Comparison of ENCODE assay signal across 8 cellular contexts in genomic region chr2:118774458-118775133, GRCh38.
DNase-seq lines count a peak whose midpoint lies in the region; ATAC-seq and TF ChIP-seq lines count a peak whose summit lies in the region.

No MANE protein-coding gene starts in this region.

- H3K27me3 ChIP-seq in GM06990 (replicated peaks; ENCODE audit: control insufficient read depth, insufficient read depth, low read length) (0 out of 2 replicates have a peak, but pooled peaks cover 2% of the 10 kb centered on the region), MM.1S (replicated peaks; ENCODE audit: insufficient read depth, low read length) (no peaks in the 10 kb centered on the region), iPS-15b (ENCODE audit: control insufficient read depth, insufficient read depth, low read length) (peaks cover 64% of the 10 kb centered on the region), skeletal muscle satellite cell (ENCODE audit: control insufficient read depth, insufficient read depth, low read length) (peaks cover 7% of the 10 kb centered on the region)

- peaks cover 52% of the 10 kb centered on the region for H3K27me3 Mint-ChIP-seq in stimulated activated memory B cell treated with anti-CD40 and anti-IgM and Interleukin-4, amounts not matched to agents 10 μg/mL and 1 μg/mL and 100 μg/mL, for 72 hours

- H3K36me3 Mint-ChIP-seq in stimulated activated memory B cell treated with anti-CD40 and anti-IgM and Interleukin-4, amounts not matched to agents 10 μg/mL and 1 μg/mL and 100 μg/mL, for 72 hours, result no peaks in the 10 kb centered on the region

- H3K4me3 Mint-ChIP-seq in stimulated activated memory B cell treated with anti-CD40 and anti-IgM and Interleukin-4, amounts not matched to agents 10 μg/mL and 1 μg/mL and 100 μg/mL, for 72 hours, result no peak overlapping the region

- TF ChIP-seq CTCF in GM06990 (IDR thresholded peaks at IDR 0.05; ENCODE audit: insufficient read depth, low read length, poor library complexity, severe bottlenecking), result no peak
- TF ChIP-seq CTCF in MM.1S (IDR thresholded peaks at IDR 0.05; ENCODE audit: low read length), result no peak

- peak; percentile 7 for DNase-seq in GM06990 (ENCODE audit: extremely low read depth, insufficient read length)
- DNase-seq in MM.1S, result peak; percentile 71
- DNase-seq in amniotic epithelial cell (ENCODE audit: low read depth), result peak; percentile 1
- no peak for DNase-seq in NCI-H1092 (lab: John Stamatoyannopoulos, UW)

- H3K4me1 ChIP-seq in MM.1S (ENCODE audit: low read length) (no peaks in the 10 kb centered on the region), iPS-15b (ENCODE audit: control insufficient read depth, insufficient read depth, low read length) (peaks cover 4% of the 10 kb centered on the region), skeletal muscle satellite cell (ENCODE audit: control insufficient read depth, insufficient read depth, low read length) (peaks cover 5% of the 10 kb centered on the region)

- H3K9me3 Mint-ChIP-seq in stimulated activated memory B cell treated with anti-CD40 and anti-IgM and Interleukin-4, amounts not matched to agents 10 μg/mL and 1 μg/mL and 100 μg/mL, for 72 hours, result no peaks in the 10 kb centered on the region

- H3K4me3 ChIP-seq in GM06990 (replicated peaks; ENCODE audit: low read depth, low read length) (no peak overlapping the region), MM.1S (ENCODE audit: low read length) (peak overlapping the region; percentile 76), iPS-15b (ENCODE audit: low read depth, low read length) (peak overlapping the region; percentile 55), skeletal muscle satellite cell (ENCODE audit: low read length) (peak overlapping the region; percentile 78)

- H4K20me1 ChIP-seq in MM.1S (ENCODE audit: insufficient read depth, low read length), result no peaks in the 10 kb centered on the region

- peak overlapping the region; percentile 64 for H3K4me2 ChIP-seq in MM.1S (ENCODE audit: low read depth, low read length)
- peak overlapping the region; percentile 98 for H3K4me2 ChIP-seq in skeletal muscle satellite cell (ENCODE audit: low read length)

- no peaks in the 10 kb centered on the region for H3F3A ChIP-seq in MM.1S (ENCODE audit: insufficient read depth, low read length)

- no peaks in the 10 kb centered on the region for H3K4me1 Mint-ChIP-seq in stimulated activated memory B cell treated with anti-CD40 and anti-IgM and Interleukin-4, amounts not matched to agents 10 μg/mL and 1 μg/mL and 100 μg/mL, for 72 hours

- peak overlapping the region; percentile 78 for H2AFZ ChIP-seq in MM.1S (ENCODE audit: low read length)

- H3K9ac ChIP-seq in MM.1S (ENCODE audit: low read length) (peak overlapping the region; percentile 48; the same call in 1 of the 2 replicates), iPS-15b (ENCODE audit: low read depth, low read length) (peak overlapping the region; percentile 37), skeletal muscle satellite cell (ENCODE audit: low read depth, low read length) (peak overlapping the region; percentile 77)

- no peak for ATAC-seq in HG03097 (IDR thresholded peaks at IDR 0.05; ENCODE audit: low FRiP score, unreplicated experiment)
- ATAC-seq in stimulated activated memory B cell treated with anti-CD40 and anti-IgM and Interleukin-4, amounts not matched to agents 10 μg/mL and 1 μg/mL and 100 μg/mL, for 72 hours, result no peak

- H3K27ac Mint-ChIP-seq in stimulated activated memory B cell treated with anti-CD40 and anti-IgM and Interleukin-4, amounts not matched to agents 10 μg/mL and 1 μg/mL and 100 μg/mL, for 72 hours, result no peak overlapping the region

- H3K9me3 ChIP-seq in MM.1S (replicated peaks; ENCODE audit: insufficient read depth, low read length) (no peaks in the 10 kb centered on the region), iPS-15b (ENCODE audit: control insufficient read depth, insufficient read depth, low read length) (no peaks in the 10 kb centered on the region), skeletal muscle satellite cell (replicated peaks; ENCODE audit: low read length) (no peaks in the 10 kb centered on the region)

- no peaks in the 10 kb centered on the region for H3K79me2 ChIP-seq in MM.1S (ENCODE audit: low read length)

- H3K27ac ChIP-seq in MM.1S (ENCODE audit: low read length), result no peak overlapping the region

- H3K9me2 ChIP-seq in MM.1S (replicated peaks; ENCODE audit: insufficient read depth, low read length), result no peaks in the 10 kb centered on the region

- H3K36me3 ChIP-seq in GM06990 (ENCODE audit: control insufficient read depth, insufficient read depth, low read length), result no peaks in the 10 kb centered on the region
- no peaks in the 10 kb centered on the region for H3K36me3 ChIP-seq in MM.1S (replicated peaks; ENCODE audit: insufficient read depth, low read length)
- H3K36me3 ChIP-seq in iPS-15b (ENCODE audit: control insufficient read depth, insufficient read depth, low read length), result no peaks in the 10 kb centered on the region
- no peaks in the 10 kb centered on the region for H3K36me3 ChIP-seq in skeletal muscle satellite cell (ENCODE audit: insufficient read depth, low read length)
